ENCODE assay signal across 8 cellular contexts in the genomic region with DNA sequence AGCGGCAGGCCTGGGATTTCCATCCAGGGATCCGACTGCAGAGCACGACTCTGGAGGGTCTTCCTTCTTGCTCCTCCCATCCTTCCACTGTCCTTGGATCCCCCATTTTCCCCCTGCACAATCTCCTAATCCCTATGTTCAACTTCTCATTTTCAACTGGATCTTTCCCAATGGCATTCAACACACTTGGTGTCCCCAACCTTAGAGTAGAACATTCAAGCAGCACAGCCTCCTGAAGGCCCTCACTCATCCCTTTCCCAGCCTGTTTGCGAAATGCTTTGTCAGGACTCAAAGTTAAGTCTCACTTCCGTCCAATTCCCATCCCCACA. TPM values are rescaled to one million over a fixed set of nuclear protein-coding genes. Genes with fewer than 3 reads are reported as not detected.
DNase-seq lines count a peak whose midpoint lies in the region; ATAC-seq and TF ChIP-seq lines count a peak whose summit lies in the region.

No MANE protein-coding gene starts in this region.

- H3K27me3 ChIP-seq in Caco-2 (replicated peaks; ENCODE audit: control insufficient read depth, insufficient read depth, low read length) (no peaks in the 10 kb centered on the region), OCI-LY1 (ENCODE audit: insufficient read depth, low read length) (no peaks in the 10 kb centered on the region), endocrine pancreas (ENCODE audit: control insufficient read depth, insufficient read depth, low read length) (no peaks in the 10 kb centered on the region), osteoblast (ENCODE audit: insufficient read depth, low read length) (no peaks in the 10 kb centered on the region)

- H3K4me3 ChIP-seq in Caco-2 (ENCODE audit: low read depth, low read length) (peak overlapping the region; percentile 46), OCI-LY1 (ENCODE audit: low read depth, low read length, poor library complexity, severe bottlenecking) (peak overlapping the region; percentile 73), endocrine pancreas (ENCODE audit: control insufficient read depth, insufficient read depth, low read length) (peak overlapping the region; percentile 62), osteoblast (ENCODE audit: insufficient read depth, low read length) (peak overlapping the region; percentile 80)

- no peak for ATAC-seq in GM21528 (IDR thresholded peaks at IDR 0.05; ENCODE audit: low FRiP score, unreplicated experiment)
- ATAC-seq in HG03439 (IDR thresholded peaks at IDR 0.05; ENCODE audit: unreplicated experiment): no peak
- ATAC-seq in GM21447 (IDR thresholded peaks at IDR 0.05; ENCODE audit: unreplicated experiment): no peak

- H3K9me3 ChIP-seq in Caco-2 (no peaks in the 10 kb centered on the region), OCI-LY1 (ENCODE audit: low read length) (no peaks in the 10 kb centered on the region), endocrine pancreas (ENCODE audit: control insufficient read depth, low read length) (no peaks in the 10 kb centered on the region), osteoblast (ENCODE audit: low read depth, low read length) (no peaks in the 10 kb centered on the region)

- H3K9me2 ChIP-seq in OCI-LY1 (ENCODE audit: low read depth, low read length): no peaks in the 10 kb centered on the region

- no peaks in the 10 kb centered on the region for H3K9me3 Mint-ChIP-seq in Caco-2 (ENCODE audit: unreplicated experiment)

- CTCF ChIA-PET in Caco-2 (lab: Charles Lee): interaction anchor here (1.0 to 1.4 kb wide), 7 partner anchors 17 to 285 kb away, joined by 3 to 7 read pairs (median 3); a partner anchor contains a TSS

- peak overlapping the region; percentile 95 for H3K4me3 Mint-ChIP-seq in Caco-2 (ENCODE audit: unreplicated experiment)

- H4K20me1 ChIP-seq in OCI-LY1 (ENCODE audit: insufficient read depth, low read length) (no peaks in the 10 kb centered on the region), osteoblast (ENCODE audit: insufficient read depth, low read length) (peaks cover 4% of the 10 kb centered on the region)

- H3K36me3 ChIP-seq in Caco-2 (ENCODE audit: control insufficient read depth, insufficient read depth, low read length) (no peaks in the 10 kb centered on the region; the same call in none of the 2 replicates), OCI-LY1 (ENCODE audit: insufficient read depth, low read length) (peaks cover 51% of the 10 kb centered on the region), endocrine pancreas (ENCODE audit: control insufficient read depth, insufficient read depth, low read length) (peaks cover 12% of the 10 kb centered on the region), osteoblast (ENCODE audit: insufficient read depth, low read length) (peaks cover 33% of the 10 kb centered on the region)

- H3K36me3 Mint-ChIP-seq in Caco-2 (ENCODE audit: insufficient read depth, unreplicated experiment): peaks cover 53% of the 10 kb centered on the region

- H3K4me1 ChIP-seq in Caco-2: no peaks in the 10 kb centered on the region
- peaks cover 27% of the 10 kb centered on the region for H3K4me1 ChIP-seq in OCI-LY1 (ENCODE audit: insufficient read depth, low read length, severe bottlenecking)
- peaks cover 12% of the 10 kb centered on the region for H3K4me1 ChIP-seq in endocrine pancreas (ENCODE audit: control insufficient read depth, insufficient read depth, low read length)
- peaks cover 26% of the 10 kb centered on the region for H3K4me1 ChIP-seq in osteoblast (ENCODE audit: insufficient read depth, low read length)

- H3K79me2 ChIP-seq in OCI-LY1 (ENCODE audit: insufficient read depth, low read length) (no peaks in the 10 kb centered on the region), osteoblast (ENCODE audit: insufficient read depth, low read length) (peaks cover 56% of the 10 kb centered on the region)

- H2AFZ ChIP-seq in OCI-LY1 (ENCODE audit: low read length): no peak overlapping the region
- H2AFZ ChIP-seq in osteoblast (ENCODE audit: low read length): no peak overlapping the region

- peak overlapping the region; percentile 91 for H3K4me2 ChIP-seq in OCI-LY1 (ENCODE audit: low read length)
- H3K4me2 ChIP-seq in osteoblast (ENCODE audit: insufficient read depth, low read length): peak overlapping the region; percentile 89

- peaks cover 11% of the 10 kb centered on the region for H3K4me1 Mint-ChIP-seq in Caco-2 (ENCODE audit: low read depth, unreplicated experiment)

- H3K27ac ChIP-seq in OCI-LY1 (ENCODE audit: low read depth, low read length, poor library complexity, severe bottlenecking): peak overlapping the region; percentile 19
- H3K27ac ChIP-seq in osteoblast (ENCODE audit: low read depth, low read length): peak overlapping the region; percentile 66

- DNase-seq in Caco-2: no peak
- no peak for DNase-seq in osteoblast (ENCODE audit: insufficient read length, low spot score, missing footprints)
- no peak for DNase-seq in SIG-M5 (lab: John Stamatoyannopoulos, UW)

- BruUV-seq in Caco-2 (replicated peaks; lab: Mats Ljungman, UMichigan): no TSS peak

- H3K27ac Mint-ChIP-seq in Caco-2 (ENCODE audit: unreplicated experiment): peak overlapping the region; percentile 94

- H3K27me3 Mint-ChIP-seq in Caco-2 (ENCODE audit: insufficient read depth, unreplicated experiment): no peaks in the 10 kb centered on the region

- peak overlapping the region; percentile 82 for H3K9ac ChIP-seq in OCI-LY1 (ENCODE audit: low read length)
- H3K9ac ChIP-seq in endocrine pancreas (ENCODE audit: control insufficient read depth, insufficient read depth, low read length): peak overlapping the region; percentile 68

- TF ChIP-seq CTCF in Caco-2 (IDR thresholded peaks at IDR 0.05; ENCODE audit: insufficient read depth in 1 of 2, low read depth in 1 of 2, low read length in 1 of 2, severe bottlenecking in 1 of 2, unreplicated experiment in 1 of 2) (no peak), OCI-LY1 (IDR thresholded peaks at IDR 0.05; ENCODE audit: low read length) (no peak), osteoblast (IDR thresholded peaks at IDR 0.05; ENCODE audit: extremely low read depth, low read depth, low read length) (no peak)

- POLR2A ChIA-PET in Caco-2 (lab: Charles Lee): interaction anchor here (1.4 kb wide), 1 partner anchor 32 kb away, joined by 3 read pairs; no protein-coding TSS in a partner anchor

- H3F3A ChIP-seq in OCI-LY1 (ENCODE audit: insufficient read depth, low read length): 0 out of 2 replicates have a peak, but pooled peaks cover 6% of the 10 kb centered on the region

- intact Hi-C loops in Caco-2 (cut with micrococcal nuclease; ENCODE audit: unreplicated experiment): no loop called here

RNA-seq across cellular contexts. Expression of a gene that starts 32.3 kb away (rescaled TPM):
- 282 and 291 TPM in 2 replicates for total RNA-seq in Caco-2 (2022)
- 467 and 473 TPM in 2 replicates for total RNA-seq in osteoblast
